In the genomic region with DNA sequence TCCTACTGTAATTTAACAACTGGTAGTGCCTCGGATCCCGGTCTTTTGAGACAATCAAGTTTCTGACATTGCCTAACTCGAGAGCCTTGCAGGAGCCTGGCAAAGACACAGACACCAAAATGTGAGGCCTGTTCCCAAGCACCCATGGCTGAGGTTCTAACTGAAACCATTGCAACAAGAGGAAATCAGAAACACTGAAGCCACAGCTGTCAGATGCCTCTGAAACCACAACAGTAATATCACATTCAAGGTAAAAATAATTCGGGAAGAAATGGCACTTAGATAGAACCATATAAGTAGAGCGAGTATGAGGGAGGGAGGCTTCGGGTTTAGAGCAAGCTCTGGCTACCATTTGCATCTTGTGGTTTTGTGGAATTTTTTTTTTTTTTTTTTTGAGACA, we compare ENCODE assay signal across 14 cellular contexts.
DNase-seq lines count a peak whose midpoint lies in the region; FAIRE-seq and TF ChIP-seq lines count a peak whose summit lies in the region.
"Had no signal": no experiment of that assay in that cellular context is flagged by ENCODE, and none has a peak within 500 bp of the region (broad histone marks: within the 10 kb centered on the region; RNA-seq: fewer than 3 reads in every experiment).

No MANE protein-coding gene starts in this region.

- H3K9me3 ChIP-seq in BLaER1 treated with 17β-estradiol and CSF1 and Interleukin-3, amounts not matched to agents 10 nM and 100 nM (replicated peaks in 1 of 11), result peaks cover 0 to 8% (median 0%) of the 10 kb centered on the region in 11 experiments; a peak in 2 of 22 replicates
- H3K9me3 ChIP-seq in mammary epithelial cell (replicated peaks; ENCODE audit: insufficient read depth, low read length), result no peaks in the 10 kb centered on the region

- DNase-seq in HT1080 (ENCODE audit: low read depth), result peak; percentile 5
- DNase-seq in MV-4-11 (lab: John Stamatoyannopoulos, UW), result peak; percentile 30
- DNase-seq in bronchial epithelial cell (ENCODE audit: low read depth), result no peak
- no peak for DNase-seq in NCI-H1436 (lab: John Stamatoyannopoulos, UW)
- DNase-seq in NCI-H2081 (lab: John Stamatoyannopoulos, UW), result no peak
- no peak for DNase-seq in mammary epithelial cell
- DNase-seq: CD8-positive, alpha-beta T cell; COR-L47; GF-D8; HCEC 1CT; HFFc6 had no signal

- peak overlapping the region; percentile 15 to 76 (median 58); a peak in 20 of 22 replicates for H3K4me2 ChIP-seq in BLaER1 treated with 17β-estradiol and CSF1 and Interleukin-3, amounts not matched to agents 10 nM and 100 nM
- H3K4me2 ChIP-seq in mammary epithelial cell (ENCODE audit: insufficient read depth, low read depth, low read length), result no peak overlapping the region

- BruUV-seq in mammary epithelial cell (replicated peaks; lab: Mats Ljungman, UMichigan), result no TSS peak

- no peaks in the 10 kb centered on the region for H4K20me1 ChIP-seq in BLaER1 treated with 17β-estradiol and CSF1 and Interleukin-3, amounts not matched to agents 10 nM and 100 nM
- H4K20me1 ChIP-seq in mammary epithelial cell (ENCODE audit: insufficient read depth, low read length), result no peaks in the 10 kb centered on the region

- FAIRE-seq in bronchial epithelial cell (lab: Jason Lieb, UNC), result peak; percentile 47
- FAIRE-seq: A204.1 had no signal

- intact Hi-C loops in mammary epithelial cell (cut with micrococcal nuclease), result no loop called here

- CTCF ChIA-PET in mammary epithelial cell (lab: Charles Lee; ENCODE audit: low non-redundant PET), result interaction anchor here (0.7 kb wide), 1 partner anchor 900 kb away, joined by 19 read pairs; no protein-coding TSS in a partner anchor

- no peaks in the 10 kb centered on the region for H3K27me3 ChIP-seq in BLaER1 treated with 17β-estradiol and CSF1 and Interleukin-3, amounts not matched to agents 10 nM and 100 nM
- H3K27me3 ChIP-seq in bronchial epithelial cell (ENCODE audit: control insufficient read depth, insufficient read depth, low read length) (no peaks in the 10 kb centered on the region), mammary epithelial cell (ENCODE audit: insufficient read depth, low read length) (no peaks in the 10 kb centered on the region)

- H3K27ac ChIP-seq in BLaER1 treated with 17β-estradiol and CSF1 and Interleukin-3, amounts not matched to agents 10 nM and 100 nM, result peak overlapping the region in 7 of 11 experiments; percentile 2 to 65 (median 56); a peak in 12 of 22 replicates
- H3K27ac ChIP-seq in mammary epithelial cell (ENCODE audit: insufficient read depth, low read depth, low read length), result no peak overlapping the region
- H3K27ac ChIP-seq: HL-60 had no signal

- in situ Hi-C loops in mammary epithelial cell (cut with MboI; ENCODE audit: low sequenced_read_pairs in 2 of 2), result no loop called here

- 61% methylated on average over 6 of the region's 6 CpGs for WGBS in mammary epithelial cell (ENCODE audit: low coverage, missing lambda C conversion rate)

- H3K4me3 ChIP-seq in BLaER1 treated with 17β-estradiol and CSF1 and Interleukin-3, amounts not matched to agents 10 nM and 100 nM, result no peak overlapping the region
- H3K4me3 ChIP-seq in bronchial epithelial cell (ENCODE audit: low read depth, low read length), result no peak overlapping the region
- H3K4me3 ChIP-seq in mammary epithelial cell (replicated peaks in 1 of 3; ENCODE audit: insufficient read depth in 1 of 3, low read depth in 2 of 3, low read length in 3 of 3), result no peak overlapping the region

- H3K36me3 ChIP-seq in BLaER1 treated with 17β-estradiol and CSF1 and Interleukin-3, amounts not matched to agents 10 nM and 100 nM, result no peaks in the 10 kb centered on the region
- no peaks in the 10 kb centered on the region for H3K36me3 ChIP-seq in bronchial epithelial cell (ENCODE audit: control insufficient read depth, insufficient read depth, low read length)
- H3K36me3 ChIP-seq in mammary epithelial cell (ENCODE audit: insufficient read depth, low read length), result no peaks in the 10 kb centered on the region

- no peaks in the 10 kb centered on the region for H3K79me2 ChIP-seq in mammary epithelial cell (ENCODE audit: insufficient read depth, low read length)

- peaks cover 10 to 32% (median 26%) of the 10 kb centered on the region in 10 experiments; a peak in 19 of 20 replicates for H3K4me1 ChIP-seq in BLaER1 treated with 17β-estradiol and CSF1 and Interleukin-3, amounts not matched to agents 10 nM and 100 nM
- H3K4me1 ChIP-seq in mammary epithelial cell (ENCODE audit: insufficient read depth, low read length), result no peaks in the 10 kb centered on the region

- dilution Hi-C loops in mammary epithelial cell (cut with HindIII; ENCODE audit: low sequenced_read_pairs), result no loop called here

- no peak overlapping the region for H2AFZ ChIP-seq in mammary epithelial cell (ENCODE audit: low read depth, low read length)

- H3K9ac ChIP-seq in BLaER1 treated with 17β-estradiol and CSF1 and Interleukin-3, amounts not matched to agents 10 nM and 100 nM, result peak overlapping the region in 4 of 11 experiments; percentile 12 to 36 (median 30); a peak in 2 of 22 replicates
- no peak overlapping the region for H3K9ac ChIP-seq in mammary epithelial cell (ENCODE audit: insufficient read depth, low read length)

- no peak for TF ChIP-seq CTCF in bronchial epithelial cell (IDR thresholded peaks at IDR 0.05; ENCODE audit: insufficient read depth, low read length, severe bottlenecking)
- no peak for TF ChIP-seq CTCF in mammary epithelial cell (conservative IDR thresholded peaks at IDR 0.05 in 1 of 2, IDR thresholded peaks at IDR 0.05 in 1 of 2; ENCODE audit: extremely low read depth in 1 of 2, insufficient read depth in 1 of 2, low read depth in 1 of 2, low read length in 2 of 2)

Comparison
In these comparisons a context has a peak if more than half of its experiments do, and no peak if none do; other contexts are left out.
1. DNase-seq: peak in HT1080 (single experiment) and MV-4-11 (single experiment); none in bronchial epithelial cell (single experiment), NCI-H1436 (single experiment), NCI-H2081 (0 of 2) and mammary epithelial cell (single experiment).